Comparison of ENCODE assay signal across 9 cellular contexts in genomic region chr1:8116892-8117262, GRCh38.
DNase-seq lines count a peak whose midpoint lies in the region; ATAC-seq, FAIRE-seq and TF ChIP-seq lines count a peak whose summit lies in the region.
"Had no signal": no experiment of that assay in that cellular context is flagged by ENCODE, and none has a peak within 500 bp of the region (broad histone marks: within the 10 kb centered on the region; RNA-seq: fewer than 3 reads in every experiment).

No MANE protein-coding gene starts in this region.

- no peaks in the 10 kb centered on the region for H4K20me1 ChIP-seq in BLaER1

- WGBS in psoas muscle, 3 donors, result 36 to 45% (median 44%) methylated on average over 6 of the region's 6 CpGs

- no peaks in the 10 kb centered on the region for H3K9me3 ChIP-seq in BLaER1
- no peaks in the 10 kb centered on the region for H3K9me3 ChIP-seq in left ventricle myocardium inferior (replicated peaks)
- H3K9me3 ChIP-seq in psoas muscle, result no peaks in the 10 kb centered on the region

- no peak for TF ChIP-seq CTCF in left ventricle myocardium inferior (IDR thresholded peaks at IDR 0.05; ENCODE audit: borderline replicate concordance)
- no peak for TF ChIP-seq CTCF in psoas muscle (IDR thresholded peaks at IDR 0.05)

- H3K27ac ChIP-seq in BLaER1 (peak overlapping the region; percentile 22; the same call in 1 of the 2 replicates), left ventricle myocardium inferior (replicated peaks) (peak overlapping the region; percentile 88), psoas muscle (peak overlapping the region; percentile 21)

- no peaks in the 10 kb centered on the region for H3K27me3 ChIP-seq in BLaER1
- no peaks in the 10 kb centered on the region for H3K27me3 ChIP-seq in left ventricle myocardium inferior (ENCODE audit: low read depth)
- no peaks in the 10 kb centered on the region for H3K27me3 ChIP-seq in psoas muscle (ENCODE audit: insufficient read depth in 3 of 3, low read length in 2 of 3)

- H3K4me1 ChIP-seq in BLaER1 (peaks cover 29% of the 10 kb centered on the region), left ventricle myocardium inferior (peaks cover 65% of the 10 kb centered on the region), psoas muscle (peaks cover 13% of the 10 kb centered on the region)

- peak in 3 of 4 donors; percentile 50 to 77 (median 61) for ATAC-seq in psoas muscle
- ATAC-seq in GM19452 (IDR thresholded peaks at IDR 0.05; ENCODE audit: unreplicated experiment), result no peak
- no peak for ATAC-seq in HG03342 (IDR thresholded peaks at IDR 0.05; ENCODE audit: unreplicated experiment)
- ATAC-seq: WTC11 had no signal

- no peaks in the 10 kb centered on the region for H3K36me3 ChIP-seq in BLaER1
- no peaks in the 10 kb centered on the region for H3K36me3 ChIP-seq in left ventricle myocardium inferior
- no peaks in the 10 kb centered on the region for H3K36me3 ChIP-seq in psoas muscle (ENCODE audit: insufficient read depth in 1 of 2, low read depth in 1 of 2)

- H3K4me2 ChIP-seq in BLaER1, result peak overlapping the region; percentile 70

- intact Hi-C loops in left ventricle myocardium inferior (cut with micrococcal nuclease) (no loop called here), psoas muscle (cut with DNase I) (no loop called here)

- no peak overlapping the region for H3K9ac ChIP-seq in BLaER1

- H3K4me3 ChIP-seq in BLaER1, result no peak overlapping the region; the same call in 1 of the 2 replicates
- H3K4me3 ChIP-seq in left ventricle myocardium inferior, result peak overlapping the region; percentile 0
- H3K4me3 ChIP-seq in psoas muscle, result no peak overlapping the region

- DNase-seq in left ventricle myocardium inferior, result peak; percentile 77
- peak; percentile 65 to 79 for DNase-seq in psoas muscle
- no peak for DNase-seq in NCI-H524 treated with DMSO at 0.1 percent for 48 hours (lab: John Stamatoyannopoulos, UW)
- no peak for DNase-seq in NCI-H2227 (lab: John Stamatoyannopoulos, UW; ENCODE audit: unreplicated experiment)

- peak; percentile 95 for FAIRE-seq in TTC549 (lab: Jason Lieb, UNC)

Comparison
In these comparisons a context has a peak if more than half of its experiments do, and no peak if none do; other contexts are left out.
1. H3K27ac ChIP-seq: peak in every context shown above with its lines; median percentile 88 in left ventricle myocardium inferior; 22 in BLaER1; 21 in psoas muscle.
2. DNase-seq: peak in left ventricle myocardium inferior (single experiment) and psoas muscle (2 of 2); none in NCI-H524 treated with DMSO at 0.1 percent for 48 hours (single experiment) and NCI-H2227 (single experiment).
3. ATAC-seq: peak in psoas muscle (3 of 4); none in GM19452 (single experiment) and HG03342 (single experiment).